In the genomic region with DNA sequence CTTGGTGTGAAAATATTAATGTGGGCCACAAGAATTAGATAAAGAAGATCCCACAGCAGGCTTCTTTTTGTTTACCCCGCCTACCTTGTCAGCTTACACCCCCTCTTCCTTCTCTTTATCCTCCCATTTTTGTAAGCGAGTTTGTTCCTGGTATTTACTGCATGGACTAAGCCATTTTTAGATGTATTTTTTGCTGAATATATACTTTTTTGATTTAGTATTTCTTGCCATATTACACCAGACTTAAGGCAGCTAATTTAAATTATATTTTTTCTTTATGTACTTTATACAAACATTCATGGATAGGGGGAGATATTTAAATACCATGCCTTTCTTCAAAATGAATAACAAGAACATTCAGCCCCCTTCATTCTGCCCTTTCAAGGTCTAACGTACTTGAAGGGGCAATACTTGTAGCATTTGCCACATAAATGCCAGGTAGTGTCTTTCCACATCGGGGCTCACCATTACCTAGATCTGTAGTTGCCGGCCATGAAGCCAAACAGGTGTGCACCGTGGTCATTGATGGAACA, we compare ENCODE assay signal across 8 cellular contexts.
DNase-seq lines count a peak whose midpoint lies in the region; ATAC-seq and TF ChIP-seq lines count a peak whose summit lies in the region.

No MANE protein-coding gene starts in this region.

- H3K27ac Mint-ChIP-seq in MCF 10A (ENCODE audit: low read depth, unreplicated experiment) = peak overlapping the region; percentile 97

- H3K36me3 ChIP-seq in A673 (ENCODE audit: insufficient read depth, low read length, poor library complexity, severe bottlenecking) = no peaks in the 10 kb centered on the region

- H3K4me3 Mint-ChIP-seq in MCF 10A (ENCODE audit: unreplicated experiment) = peak overlapping the region; percentile 96

- CTCF ChIA-PET in A673 (lab: Charles Lee) = no interaction called here
- CTCF ChIA-PET in MCF 10A (lab: Yijun Ruan, JAX) = interaction anchor here (0.8 to 1.2 kb wide), 6 partner anchors 10 to 57 kb away, joined by 3 to 4 read pairs (median 3); no protein-coding TSS in a partner anchor

- H3K4me1 ChIP-seq in A673 (ENCODE audit: insufficient read depth, low read length, poor library complexity, severe bottlenecking) = peaks cover 3% of the 10 kb centered on the region
- H3K4me1 ChIP-seq in mononuclear cell (ENCODE audit: insufficient read depth, low read length) = peaks cover 18% of the 10 kb centered on the region

- TF ChIP-seq CTCF in A673 (conservative IDR thresholded peaks at IDR 0.05; ENCODE audit: low read depth, low read length) (no peak), MCF 10A (IDR thresholded peaks at IDR 0.05; ENCODE audit: unreplicated experiment) (no peak)

- H3K9me3 Mint-ChIP-seq in MCF 10A (ENCODE audit: unreplicated experiment) = no peaks in the 10 kb centered on the region

- no peaks in the 10 kb centered on the region for H3K36me3 Mint-ChIP-seq in MCF 10A (ENCODE audit: insufficient read depth, unreplicated experiment)

- DNase-seq in A673 (ENCODE audit: low spot score) (no peak), MCF 10A (ENCODE audit: unreplicated experiment) (no peak), dermis blood vessel endothelial cell (no peak), NCI-H187 (lab: John Stamatoyannopoulos, UW) (no peak), COR-L47 (lab: John Stamatoyannopoulos, UW) (no peak)

- no peak overlapping the region for H3K27ac ChIP-seq in A673 (ENCODE audit: low read depth, low read length, poor library complexity, severe bottlenecking)

- H3K27me3 Mint-ChIP-seq in MCF 10A (ENCODE audit: insufficient read depth, unreplicated experiment) = no peaks in the 10 kb centered on the region

- POLR2A ChIA-PET in A673 (lab: Charles Lee; ENCODE audit: low non-redundant PET) = no interaction called here
- POLR2A ChIA-PET in MCF 10A (lab: Yijun Ruan, JAX) = interaction anchor here (0.7 to 7.9 kb wide), 15 partner anchors 11 to 174 kb away, joined by 3 to 191 read pairs (median 5); no protein-coding TSS in a partner anchor

- intact Hi-C loops in A673 (cut with micrococcal nuclease; ENCODE audit: unreplicated experiment) = no loop called here
- intact Hi-C loops in MCF 10A (cut with micrococcal nuclease) = loop anchor here (5.0 kb wide), 1 partner anchor 176 kb away; no protein-coding TSS in a partner anchor

- peak; percentile 11 for ATAC-seq in HG03175 (IDR thresholded peaks at IDR 0.05; ENCODE audit: unreplicated experiment)
- no peak for ATAC-seq in HG02623 (IDR thresholded peaks at IDR 0.05; ENCODE audit: unreplicated experiment)

- BruUV-seq in A673 (replicated peaks; lab: Mats Ljungman, UMichigan) (no TSS peak), MCF 10A (replicated peaks; lab: Mats Ljungman, UMichigan) (TSS peak; percentile 85)

- H3K27me3 ChIP-seq in A673 (replicated peaks; ENCODE audit: insufficient read depth, low read depth, low read length, poor library complexity) (peaks cover 7% of the 10 kb centered on the region), mononuclear cell (ENCODE audit: insufficient read depth, low read length) (no peaks in the 10 kb centered on the region)

- peak overlapping the region; percentile 50 for H3K4me3 ChIP-seq in A673 (ENCODE audit: low read depth, low read length, poor library complexity, severe bottlenecking)
- H3K4me3 ChIP-seq in mononuclear cell (ENCODE audit: low read length) = peak overlapping the region; percentile 51

- no peaks in the 10 kb centered on the region for H3K9me3 ChIP-seq in A673 (ENCODE audit: low read depth, low read length, poor library complexity, severe bottlenecking)
- no peaks in the 10 kb centered on the region for H3K9me3 ChIP-seq in mononuclear cell (ENCODE audit: low read depth, low read length)

- H3K4me1 Mint-ChIP-seq in MCF 10A (ENCODE audit: insufficient read depth, unreplicated experiment) = peaks cover 31% of the 10 kb centered on the region
